8 cellular contexts compared by ENCODE assay signal in the genomic region with DNA sequence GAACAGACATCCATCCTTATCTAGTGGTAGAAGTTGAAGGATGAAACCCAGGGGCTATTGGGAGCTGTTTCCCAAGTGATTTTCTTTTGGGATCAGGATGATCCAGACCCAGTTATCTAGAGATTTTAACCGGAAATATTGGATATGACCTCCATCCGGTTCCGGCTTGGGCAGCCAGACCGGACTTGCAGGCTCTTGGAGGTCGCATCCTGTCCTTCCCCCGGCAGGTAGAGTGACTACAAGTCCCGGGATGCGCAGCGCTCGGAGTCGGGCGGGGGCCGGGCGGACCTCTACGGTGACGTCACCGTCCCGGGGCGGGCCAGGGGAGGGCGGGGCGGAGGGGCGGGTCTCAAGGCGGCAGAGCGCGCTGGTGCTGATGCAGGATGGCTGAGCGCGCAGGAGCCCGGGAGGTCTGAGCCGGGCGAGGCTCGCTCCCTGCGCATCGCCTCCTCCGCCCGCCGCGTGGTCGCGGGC. TPM values are rescaled to one million over a fixed set of nuclear protein-coding genes. Genes with fewer than 3 reads are reported as not detected.
DNase-seq lines count a peak whose midpoint lies in the region; ATAC-seq and TF ChIP-seq lines count a peak whose summit lies in the region.

A gene (plus strand): TSS at position 360 of the 474 bp plus-strand sequence. CDS start 391 bp downstream, outside the sequence.

- no peak within 1 kb of the TSS for H2AFZ ChIP-seq in neural cell (ENCODE audit: low read depth, low read length)

- H3K27me3 Mint-ChIP-seq in stimulated activated naive CD8-positive, alpha-beta T cell treated with anti-CD3 and anti-CD28 coated beads, Interleukin-15, amount 100 ng/mL, for 72 hours: peaks cover 49% of the 10 kb centered on the region

- peaks cover 22% of the 10 kb centered on the region for H4K20me1 ChIP-seq in neural cell (ENCODE audit: insufficient read depth)

- peak; percentile 95 for ATAC-seq in GM21423 (IDR thresholded peaks at IDR 0.05; ENCODE audit: unreplicated experiment)
- ATAC-seq in stimulated activated naive CD8-positive, alpha-beta T cell treated with anti-CD3 and anti-CD28 coated beads, Interleukin-15, amount 100 ng/mL, for 72 hours: peak; percentile 89

- H3K9me3 Mint-ChIP-seq in stimulated activated naive CD8-positive, alpha-beta T cell treated with anti-CD3 and anti-CD28 coated beads, Interleukin-15, amount 100 ng/mL, for 72 hours: peaks cover 0 to 1% of the 10 kb centered on the region in 2 donors

- peak within 1 kb of the TSS; percentile 44 for H3K4me2 ChIP-seq in neural cell (ENCODE audit: low read length)

- H3K9ac ChIP-seq in neural cell (ENCODE audit: low read length): peak within 1 kb of the TSS; percentile 100

- no peak for TF ChIP-seq EP300 in neural cell (conservative IDR thresholded peaks at IDR 0.05; ENCODE audit: poor library complexity, severe bottlenecking)

- H3K4me1 ChIP-seq in Peyer's patch: peaks cover 0 to 24% (median 4%) of the 10 kb centered on the region in 4 donors

- H3K36me3 ChIP-seq in Peyer's patch: no peaks in the 10 kb centered on the region
- no peaks in the 10 kb centered on the region for H3K36me3 ChIP-seq in neural cell (ENCODE audit: insufficient read depth, low read length)

- DNase-seq in COLO829 (ENCODE audit: low spot score) (peak; percentile 75), HUDEP-2 (lab: John Stamatoyannopoulos, UW; ENCODE audit: unreplicated experiment in 76 of 76) (peak in 60 of 76 experiments; percentile 4 to 80 (median 50)), Peyer's patch (peak; percentile 83 to 93 (median 88)), fibroblast of the aortic adventitia (ENCODE audit: low read depth) (peak; percentile 56)
- peak; percentile 87 for DNase-seq in activated T-helper 9 cell treated with anti-CD3 and anti-CD28 coated beads, Interleukin-2, amount 50 U/mL, for 16 hours (ENCODE audit: low read depth)
- DNase-seq in stimulated activated naive CD8-positive, alpha-beta T cell treated with anti-CD3 and anti-CD28 coated beads, Interleukin-15, amount 100 ng/mL, for 72 hours: peak; percentile 89 to 93

- H3K27ac ChIP-seq in Peyer's patch: peak within 1 kb of the TSS in 1 of 4 donors; percentile 66
- peak within 1 kb of the TSS; percentile 100 for H3K27ac ChIP-seq in neural cell (ENCODE audit: low read length)

- H3K79me2 ChIP-seq in neural cell (replicated peaks; ENCODE audit: insufficient read depth, low read length): peaks cover 15% of the 10 kb centered on the region

- peak within 1 kb of the TSS; percentile 82 to 92 for H3K4me3 Mint-ChIP-seq in stimulated activated naive CD8-positive, alpha-beta T cell treated with anti-CD3 and anti-CD28 coated beads, Interleukin-15, amount 100 ng/mL, for 72 hours

- peaks cover 3% of the 10 kb centered on the region for H3F3A ChIP-seq in neural cell (ENCODE audit: insufficient read depth, low read length, poor library complexity, severe bottlenecking)

- no peak for TF ChIP-seq RAD21 in neural cell (conservative IDR thresholded peaks at IDR 0.05)

- peaks cover 0 to 22% of the 10 kb centered on the region in 2 donors for H3K27me3 ChIP-seq in Peyer's patch
- H3K27me3 ChIP-seq in neural cell (ENCODE audit: insufficient read depth, low read depth, low read length): no peaks in the 10 kb centered on the region

- H3K9me3 ChIP-seq in Peyer's patch (no peaks in the 10 kb centered on the region), neural cell (ENCODE audit: low read length) (no peaks in the 10 kb centered on the region)

- H3K4me1 Mint-ChIP-seq in stimulated activated naive CD8-positive, alpha-beta T cell treated with anti-CD3 and anti-CD28 coated beads, Interleukin-15, amount 100 ng/mL, for 72 hours: peaks cover 22% of the 10 kb centered on the region

- no peak for TF ChIP-seq CTCF in Peyer's patch (IDR thresholded peaks at IDR 0.05)
- no peak for TF ChIP-seq CTCF in fibroblast of the aortic adventitia (IDR thresholded peaks at IDR 0.05; ENCODE audit: insufficient read depth, low read length)
- TF ChIP-seq CTCF in neural cell (IDR thresholded peaks at IDR 0.05; ENCODE audit: poor library complexity, severe bottlenecking): no peak

- H3K9me2 ChIP-seq in neural cell (ENCODE audit: insufficient read depth, low read length): no peaks in the 10 kb centered on the region

- H3K4me3 ChIP-seq in Peyer's patch: peak within 1 kb of the TSS; percentile 52 to 74 (median 56)
- H3K4me3 ChIP-seq in fibroblast of the aortic adventitia (ENCODE audit: low read depth, low read length): peak within 1 kb of the TSS; percentile 47
- peak within 1 kb of the TSS; percentile 94 for H3K4me3 ChIP-seq in neural cell (ENCODE audit: low read length)

- no peak for TF ChIP-seq POLR2A in Peyer's patch (IDR thresholded peaks at IDR 0.05)

- peak within 1 kb of the TSS; percentile 47 to 80 for H3K27ac Mint-ChIP-seq in stimulated activated naive CD8-positive, alpha-beta T cell treated with anti-CD3 and anti-CD28 coated beads, Interleukin-15, amount 100 ng/mL, for 72 hours

TF ChIP-seq in neural cell, 6 proteins besides CTCF, POLR2A, EP300 and RAD21:
- TF ChIP-seq, protein P1, sequence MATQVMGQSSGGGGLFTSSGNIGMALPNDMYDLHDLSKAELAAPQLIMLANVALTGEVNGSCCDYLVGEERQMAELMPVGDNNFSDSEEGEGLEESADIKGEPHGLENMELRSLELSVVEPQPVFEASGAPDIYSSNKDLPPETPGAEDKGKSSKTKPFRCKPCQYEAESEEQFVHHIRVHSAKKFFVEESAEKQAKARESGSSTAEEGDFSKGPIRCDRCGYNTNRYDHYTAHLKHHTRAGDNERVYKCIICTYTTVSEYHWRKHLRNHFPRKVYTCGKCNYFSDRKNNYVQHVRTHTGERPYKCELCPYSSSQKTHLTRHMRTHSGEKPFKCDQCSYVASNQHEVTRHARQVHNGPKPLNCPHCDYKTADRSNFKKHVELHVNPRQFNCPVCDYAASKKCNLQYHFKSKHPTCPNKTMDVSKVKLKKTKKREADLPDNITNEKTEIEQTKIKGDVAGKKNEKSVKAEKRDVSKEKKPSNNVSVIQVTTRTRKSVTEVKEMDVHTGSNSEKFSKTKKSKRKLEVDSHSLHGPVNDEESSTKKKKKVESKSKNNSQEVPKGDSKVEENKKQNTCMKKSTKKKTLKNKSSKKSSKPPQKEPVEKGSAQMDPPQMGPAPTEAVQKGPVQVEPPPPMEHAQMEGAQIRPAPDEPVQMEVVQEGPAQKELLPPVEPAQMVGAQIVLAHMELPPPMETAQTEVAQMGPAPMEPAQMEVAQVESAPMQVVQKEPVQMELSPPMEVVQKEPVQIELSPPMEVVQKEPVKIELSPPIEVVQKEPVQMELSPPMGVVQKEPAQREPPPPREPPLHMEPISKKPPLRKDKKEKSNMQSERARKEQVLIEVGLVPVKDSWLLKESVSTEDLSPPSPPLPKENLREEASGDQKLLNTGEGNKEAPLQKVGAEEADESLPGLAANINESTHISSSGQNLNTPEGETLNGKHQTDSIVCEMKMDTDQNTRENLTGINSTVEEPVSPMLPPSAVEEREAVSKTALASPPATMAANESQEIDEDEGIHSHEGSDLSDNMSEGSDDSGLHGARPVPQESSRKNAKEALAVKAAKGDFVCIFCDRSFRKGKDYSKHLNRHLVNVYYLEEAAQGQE (IDR thresholded peaks at IDR 0.05; ENCODE audit: borderline replicate concordance): no peak
- TF ChIP-seq TAF1 (IDR thresholded peaks at IDR 0.05; ENCODE audit: low read depth) (peak; percentile 90), MXI1 (conservative IDR thresholded peaks at IDR 0.05; ENCODE audit: poor library complexity, severe bottlenecking) (no peak), SMC3 (conservative IDR thresholded peaks at IDR 0.05; ENCODE audit: poor library complexity) (peak; percentile 21), EZH2 (IDR thresholded peaks at IDR 0.05; ENCODE audit: borderline replicate concordance, insufficient read depth, low read length, poor library complexity, severe bottlenecking) (no peak), POLR2AphosphoS5 (IDR thresholded peaks at IDR 0.05) (peak; percentile 97)

RNA-seq across cellular contexts. Expression of the gene that starts here (rescaled TPM):
- total RNA-seq in Peyer's patch (1 to 10 TPM; 1.2 to 7.4 (median 1.9) TPM), fibroblast of the aortic adventitia (ENCODE audit: low replicate concordance) (0.09 TPM in 1 of 2 replicates, not detected in the other)
- polyA plus RNA-seq in neural cell: 515 and 527 TPM in 2 replicates
- 859 and 938 TPM in 2 replicates for polyA minus RNA-seq in neural cell

Comparison
In these comparisons a context has a peak if more than half of its experiments do, and no peak if none do; other contexts are left out.
1. Peak in DNase-seq and H3K4me3 ChIP-seq in fibroblast of the aortic adventitia; RNA of the gene not detected or under 1 TPM.